8 cellular contexts compared by ENCODE assay signal in genomic region chr6:111483736-111484654, GRCh38. TPM values are rescaled to one million over a fixed set of nuclear protein-coding genes. Genes with fewer than 3 reads are reported as not detected.
DNase-seq lines count a peak whose midpoint lies in the region; ATAC-seq, FAIRE-seq and TF ChIP-seq lines count a peak whose summit lies in the region.

No MANE protein-coding gene starts in this region.

- FAIRE-seq in RCC 7860 (lab: Jason Lieb, UNC) = peak; percentile 57

- H3K9me3 ChIP-seq in neural cell (ENCODE audit: low read length) = no peaks in the 10 kb centered on the region
- no peaks in the 10 kb centered on the region for H3K9me3 ChIP-seq in stomach

- H3K36me3 ChIP-seq in neural cell (ENCODE audit: insufficient read depth, low read length) (peaks cover 11% of the 10 kb centered on the region), stomach (peaks cover 0 to 9% (median 3%) of the 10 kb centered on the region in 4 donors)

- peak overlapping the region; percentile 62 for H2AFZ ChIP-seq in neural cell (ENCODE audit: low read depth, low read length)

- TF ChIP-seq CTCF in neural cell (IDR thresholded peaks at IDR 0.05; ENCODE audit: poor library complexity, severe bottlenecking) (no peak), stomach (IDR thresholded peaks at IDR 0.05) (peak in 2 of 7 experiments; percentile 13 to 17)

- ATAC-seq in GM21737 (IDR thresholded peaks at IDR 0.05; ENCODE audit: unreplicated experiment) = peak; percentile 54

- H3K27me3 ChIP-seq in neural cell (ENCODE audit: insufficient read depth, low read depth, low read length) = no peaks in the 10 kb centered on the region
- H3K27me3 ChIP-seq in stomach = no peaks in the 10 kb centered on the region

- peak; percentile 50 for TF ChIP-seq RAD21 in neural cell (conservative IDR thresholded peaks at IDR 0.05)

- H3K4me2 ChIP-seq in neural cell (ENCODE audit: low read length) = peak overlapping the region; percentile 86

- H3K4me3 ChIP-seq in neural cell (ENCODE audit: low read length) = peak overlapping the region; percentile 78
- peak overlapping the region; percentile 74 to 97 (median 90) for H3K4me3 ChIP-seq in stomach

- peaks cover 74% of the 10 kb centered on the region for H3K79me2 ChIP-seq in neural cell (replicated peaks; ENCODE audit: insufficient read depth, low read length)

- TF ChIP-seq POLR2A in stomach (IDR thresholded peaks at IDR 0.05) = peak in 2 of 4 donors; percentile 64 to 85

- peak overlapping the region; percentile 96 for H3K9ac ChIP-seq in neural cell (ENCODE audit: low read length)

- peaks cover 8% of the 10 kb centered on the region for H3F3A ChIP-seq in neural cell (ENCODE audit: insufficient read depth, low read length, poor library complexity, severe bottlenecking)

- TF ChIP-seq EP300 in neural cell (conservative IDR thresholded peaks at IDR 0.05; ENCODE audit: poor library complexity, severe bottlenecking) = peak; percentile 62
- no peak for TF ChIP-seq EP300 in stomach (IDR thresholded peaks at IDR 0.05)

- WGBS in stomach, 5 donors = 1 to 2% (median 1%) methylated on average over 31 to 67 of the region's 67 CpGs

- intact Hi-C loops in stomach (cut with DNase I; ENCODE audit: low total_unique reads) = no loop called here

- H3K4me1 ChIP-seq in stomach = peaks cover 5 to 70% (median 30%) of the 10 kb centered on the region in 4 donors

- no peaks in the 10 kb centered on the region for H3K9me2 ChIP-seq in neural cell (ENCODE audit: insufficient read depth, low read length)

- DNase-seq in Daoy (ENCODE audit: low read depth) (peak; percentile 93), KG1 (lab: John Stamatoyannopoulos, UW) (peak; percentile 81), RCC 7860 (ENCODE audit: low spot score) (peak; percentile 87), fibroblast of the conjunctiva (ENCODE audit: low read depth) (peak; percentile 96), stomach (peak; percentile 92)
- DNase-seq in activated effector memory CD4-positive, alpha-beta T cell treated with Interleukin-2 at 50 U/mL for 16 hours = peak; percentile 81

- no peaks in the 10 kb centered on the region for H4K20me1 ChIP-seq in neural cell (ENCODE audit: insufficient read depth)

- peak overlapping the region; percentile 99 for H3K27ac ChIP-seq in neural cell (ENCODE audit: low read length)
- H3K27ac ChIP-seq in stomach = peak overlapping the region; percentile 99 to 100 (median 99)

TF ChIP-seq in neural cell, 6 proteins besides CTCF, POLR2A, EP300 and RAD21:
- TF ChIP-seq EZH2 (IDR thresholded peaks at IDR 0.05; ENCODE audit: borderline replicate concordance, insufficient read depth, low read length, poor library complexity, severe bottlenecking) (no peak), SMC3 (conservative IDR thresholded peaks at IDR 0.05; ENCODE audit: poor library complexity) (peak; percentile 44), MXI1 (conservative IDR thresholded peaks at IDR 0.05; ENCODE audit: poor library complexity, severe bottlenecking) (peak; percentile 79), TAF1 (IDR thresholded peaks at IDR 0.05; ENCODE audit: low read depth) (peak; percentile 81), POLR2AphosphoS5 (IDR thresholded peaks at IDR 0.05) (no peak)
- TF ChIP-seq, protein P1, sequence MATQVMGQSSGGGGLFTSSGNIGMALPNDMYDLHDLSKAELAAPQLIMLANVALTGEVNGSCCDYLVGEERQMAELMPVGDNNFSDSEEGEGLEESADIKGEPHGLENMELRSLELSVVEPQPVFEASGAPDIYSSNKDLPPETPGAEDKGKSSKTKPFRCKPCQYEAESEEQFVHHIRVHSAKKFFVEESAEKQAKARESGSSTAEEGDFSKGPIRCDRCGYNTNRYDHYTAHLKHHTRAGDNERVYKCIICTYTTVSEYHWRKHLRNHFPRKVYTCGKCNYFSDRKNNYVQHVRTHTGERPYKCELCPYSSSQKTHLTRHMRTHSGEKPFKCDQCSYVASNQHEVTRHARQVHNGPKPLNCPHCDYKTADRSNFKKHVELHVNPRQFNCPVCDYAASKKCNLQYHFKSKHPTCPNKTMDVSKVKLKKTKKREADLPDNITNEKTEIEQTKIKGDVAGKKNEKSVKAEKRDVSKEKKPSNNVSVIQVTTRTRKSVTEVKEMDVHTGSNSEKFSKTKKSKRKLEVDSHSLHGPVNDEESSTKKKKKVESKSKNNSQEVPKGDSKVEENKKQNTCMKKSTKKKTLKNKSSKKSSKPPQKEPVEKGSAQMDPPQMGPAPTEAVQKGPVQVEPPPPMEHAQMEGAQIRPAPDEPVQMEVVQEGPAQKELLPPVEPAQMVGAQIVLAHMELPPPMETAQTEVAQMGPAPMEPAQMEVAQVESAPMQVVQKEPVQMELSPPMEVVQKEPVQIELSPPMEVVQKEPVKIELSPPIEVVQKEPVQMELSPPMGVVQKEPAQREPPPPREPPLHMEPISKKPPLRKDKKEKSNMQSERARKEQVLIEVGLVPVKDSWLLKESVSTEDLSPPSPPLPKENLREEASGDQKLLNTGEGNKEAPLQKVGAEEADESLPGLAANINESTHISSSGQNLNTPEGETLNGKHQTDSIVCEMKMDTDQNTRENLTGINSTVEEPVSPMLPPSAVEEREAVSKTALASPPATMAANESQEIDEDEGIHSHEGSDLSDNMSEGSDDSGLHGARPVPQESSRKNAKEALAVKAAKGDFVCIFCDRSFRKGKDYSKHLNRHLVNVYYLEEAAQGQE (IDR thresholded peaks at IDR 0.05; ENCODE audit: borderline replicate concordance) = peak; percentile 62

RNA-seq across cellular contexts. Expression of gene REV3L, which starts 1.0 kb away (rescaled TPM):
- 7.8 and 12.1 TPM in 2 replicates for total RNA-seq in Daoy (2014; rRNA removed; shearing (Covaris generic))
- polyA plus RNA-seq in neural cell (50.2 and 60.2 TPM in 2 replicates), stomach (10 to 100 TPM in 1 of 3 donors, 1 to 10 TPM in 2; 9.0 to 14.4 (median 9.4) TPM)
- polyA minus RNA-seq in neural cell = 106 and 143 TPM in 2 replicates
- total RNA-seq in stomach = 100 to 1,000 TPM in 3 of 5 donors, 10 to 100 TPM in 2; 11.9 to 170 (median 103) TPM

Comparison
In these comparisons a context has a peak if more than half of its experiments do, and no peak if none do; other contexts are left out.
1. Peak in every context shown above with its lines: DNase-seq, ATAC-seq, H3K4me3 ChIP-seq and H3K27ac ChIP-seq.